26 cellular contexts compared by ENCODE assay signal in the genomic region with DNA sequence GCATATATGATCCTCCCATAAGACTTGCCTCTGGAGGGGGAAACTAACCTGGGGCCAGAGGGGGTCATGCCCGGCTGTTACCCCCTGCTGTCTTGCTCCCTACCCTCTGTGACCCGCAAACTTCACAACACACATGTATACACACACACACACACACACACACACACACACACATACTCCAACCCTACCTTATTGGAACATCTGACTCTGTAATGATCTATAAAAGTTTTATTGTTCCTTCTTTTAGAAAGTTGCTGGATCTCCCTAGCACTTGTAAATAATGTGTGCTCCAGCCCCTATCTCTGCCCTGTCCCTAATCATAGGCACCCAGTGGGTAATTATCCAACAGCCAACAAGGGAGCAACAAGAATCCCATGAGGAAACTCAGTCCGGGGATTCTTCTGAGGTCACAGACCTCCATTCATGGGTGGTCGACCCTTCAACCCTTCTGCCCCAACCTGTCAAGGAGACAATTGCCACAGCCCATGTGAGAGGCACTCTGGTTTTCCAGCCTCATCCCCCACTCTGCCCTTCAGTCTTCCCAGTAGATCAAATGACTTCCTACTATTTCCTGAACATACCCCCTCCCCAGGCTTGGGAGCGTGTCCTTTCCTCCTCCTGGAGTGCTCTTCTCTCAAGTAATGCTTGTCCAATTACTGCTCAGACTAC.
"Had no signal": no experiment of that assay in that cellular context is flagged by ENCODE, and none has a peak within 500 bp of the region (broad histone marks: within the 10 kb centered on the region; RNA-seq: fewer than 3 reads in every experiment).

No MANE protein-coding gene starts in this region.

- ATAC-seq: heart right ventricle; left ventricle myocardium superior; lower lobe of right lung; natural killer cell treated with Interleukin-12 subunit alpha and Interleukin-12 subunit beta and Interleukin-15 and Interleukin-18, amount 100 ng/mL, for 72 hours; sciatic nerve had no signal

- H3K27ac Mint-ChIP-seq: immature natural killer cell; naive B cell; natural killer cell treated with Interleukin-12 subunit alpha and Interleukin-12 subunit beta and Interleukin-15 and Interleukin-18, amount 100 ng/mL, for 72 hours had no signal

- H3K4me1 Mint-ChIP-seq: immature natural killer cell had no signal

- H3K27ac ChIP-seq: esophagus muscularis mucosa, heart right ventricle, lower lobe of right lung, prostate gland, right atrium auricular region, stomach, thyroid gland, upper lobe of left lung had no signal

- H3K27me3 ChIP-seq: esophagus muscularis mucosa, heart right ventricle, right atrium auricular region, stomach, thyroid gland, upper lobe of left lung had no signal

- H3K36me3 Mint-ChIP-seq: immature natural killer cell; naive B cell; natural killer cell treated with Interleukin-12 subunit alpha and Interleukin-12 subunit beta and Interleukin-15 and Interleukin-18, amount 100 ng/mL, for 72 hours had no signal

- H3K4me3 ChIP-seq: esophagus muscularis mucosa, heart right ventricle, lower lobe of right lung, prostate gland, right atrium auricular region, smooth muscle cell, stomach, thyroid gland, upper lobe of left lung had no signal

- H3K9me3 ChIP-seq: esophagus muscularis mucosa, heart right ventricle, lower lobe of right lung, prostate gland, right atrium auricular region, stomach, thyroid gland, upper lobe of left lung had no signal

- H3K4me1 ChIP-seq: prostate gland, right atrium auricular region, thyroid gland, upper lobe of left lung had no signal

- H3K4me3 Mint-ChIP-seq: immature natural killer cell; naive B cell; natural killer cell treated with Interleukin-12 subunit alpha and Interleukin-12 subunit beta and Interleukin-15 and Interleukin-18, amount 100 ng/mL, for 72 hours; neural crest cell had no signal

- H3K9me3 Mint-ChIP-seq: natural killer cell treated with Interleukin-12 subunit alpha and Interleukin-12 subunit beta and Interleukin-15 and Interleukin-18, amount 100 ng/mL, for 72 hours had no signal

- DNase-seq: effector CD8-positive, alpha-beta T cell; foreskin melanocyte; glutamatergic neuron; heart right ventricle; hippocampal formation; immature natural killer cell; islet precursor cell; kidney glomerular epithelial cell; left ventricle myocardium superior; lower lobe of right lung; naive B cell; stimulated activated CD4-positive, alpha-beta T cell treated with anti-CD3 and anti-CD28 coated beads, Interleukin-12 subunit alpha, Interleukin-12 subunit beta, amount 100 ng/mL, for 4 hours; stimulated activated CD4-positive, alpha-beta T cell treated with anti-CD3 and anti-CD28 coated beads, Interleukin-1b, Interleukin-23, amount 100 ng/mL, for 48 hours; stimulated activated CD4-positive, alpha-beta T cell treated with anti-CD3 and anti-CD28 coated beads, Interleukin-4, amount 100 ng/mL, for 1 hour; stimulated activated CD8-positive, alpha-beta memory T cell treated with anti-CD3 and anti-CD28 coated beads, Interleukin-4, amount 100 ng/mL, for 48 hours; stimulated activated naive CD4-positive, alpha-beta T cell; stomach; thyroid gland; upper lobe of left lung had no signal

- H3K36me3 ChIP-seq: esophagus muscularis mucosa, heart right ventricle, lower lobe of right lung, prostate gland, right atrium auricular region, stomach, thyroid gland, upper lobe of left lung had no signal
